ENCODE assay signal across 14 cellular contexts in the genomic region with DNA sequence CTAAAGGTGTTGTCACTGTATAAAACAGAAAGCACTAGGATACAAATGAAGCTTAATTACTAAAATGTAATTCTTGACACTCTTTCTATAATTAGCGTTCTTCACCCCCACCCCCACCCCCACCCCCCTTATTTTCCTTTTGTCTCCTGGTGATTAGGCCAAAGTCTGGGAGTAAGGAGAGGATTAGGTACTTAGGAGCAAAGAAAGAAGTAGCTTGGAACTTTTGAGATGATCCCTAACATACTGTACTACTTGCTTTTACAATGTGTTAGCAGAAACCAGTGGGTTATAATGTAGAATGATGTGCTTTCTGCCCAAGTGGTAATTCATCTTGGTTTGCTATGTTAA. TPM values are rescaled to one million over a fixed set of nuclear protein-coding genes. Genes with fewer than 3 reads are reported as not detected.
DNase-seq lines count a peak whose midpoint lies in the region; ATAC-seq and TF ChIP-seq lines count a peak whose summit lies in the region.
"Had no signal": no experiment of that assay in that cellular context is flagged by ENCODE, and none has a peak within 500 bp of the region (broad histone marks: within the 10 kb centered on the region; RNA-seq: fewer than 3 reads in every experiment).

No MANE protein-coding gene starts in this region.

- in situ Hi-C loops in SK-MEL-5 (cut with HindIII; ENCODE audit: low pct_unique_long_range_greater_than_20kb, low sequenced_read_pairs): loop anchor here (25.0 kb wide), 1 partner anchor 735 kb away; no protein-coding TSS in a partner anchor

- H3K27me3 ChIP-seq in H7 (ENCODE audit: control insufficient read depth, insufficient read depth, low read length): no peaks in the 10 kb centered on the region
- H3K27me3 ChIP-seq: body of pancreas had no signal

- peak overlapping the region; percentile 27; the same call in 1 of the 2 replicates for H3K27ac ChIP-seq in 22Rv1
- H3K27ac ChIP-seq: body of pancreas, epithelial cell of prostate had no signal

- DNase-seq in H7 (peak; percentile 69), SK-MEL-5 (ENCODE audit: low read depth, low spot score) (peak; percentile 46), fibroblast of peridontal ligament (ENCODE audit: extremely low read depth) (peak; percentile 23), NCI-H2107 (lab: John Stamatoyannopoulos, UW) (no peak)
- DNase-seq: activated CD8-positive, alpha-beta memory T cell treated with anti-CD3 and anti-CD28 coated beads, Interleukin-2, amount 50 U/mL, for 48 hours; NCI-H226; SIG-M5; T1000 had no signal

- no peak overlapping the region for H3K4me3 ChIP-seq in H7 (ENCODE audit: insufficient read depth, low read depth, low read length)
- H3K4me3 ChIP-seq: body of pancreas had no signal

- no peaks in the 10 kb centered on the region for H3K36me3 ChIP-seq in H7 (replicated peaks; ENCODE audit: control insufficient read depth, insufficient read depth, low read length)

- TF ChIP-seq CTCF in 22Rv1 (IDR thresholded peaks at IDR 0.05): no peak

- ATAC-seq in HG02571 (IDR thresholded peaks at IDR 0.05; ENCODE audit: unreplicated experiment) (no peak), GM21367 (IDR thresholded peaks at IDR 0.05; ENCODE audit: unreplicated experiment) (no peak), GM21526 (IDR thresholded peaks at IDR 0.05; ENCODE audit: low FRiP score, unreplicated experiment) (no peak)
- ATAC-seq: body of pancreas had no signal

RNA-seq across cellular contexts. Expression of a gene that starts 43.8 kb away (rescaled TPM):
- total RNA-seq in H7 (2014; rRNA removed; shearing (Covaris generic)): 42.9 and 45.7 TPM in 2 replicates
- 38.6 and 41.8 TPM in 2 replicates for total RNA-seq in SK-MEL-5 (2014; rRNA removed; shearing (Covaris generic))
- polyA plus RNA-seq in SK-MEL-5 (2015; cell fraction: cytosol; rRNA removed): 114 and 145 TPM in 2 replicates
- 5.0 and 9.2 TPM in 2 replicates for polyA plus RNA-seq in SK-MEL-5 (2015; cell fraction: nucleus; rRNA removed)
